Comparison of ENCODE assay signal across 8 cellular contexts in genomic region chr21:46184625-46185555, GRCh38. TPM values are rescaled to one million over a fixed set of nuclear protein-coding genes. Genes with fewer than 3 reads are reported as not detected.
DNase-seq lines count a peak whose midpoint lies in the region; ATAC-seq and TF ChIP-seq lines count a peak whose summit lies in the region.

No MANE protein-coding gene starts in this region.

- H3K9me3 ChIP-seq in ES-I3 (ENCODE audit: control insufficient read depth, insufficient read depth, low read length), result no peaks in the 10 kb centered on the region
- H3K9me3 ChIP-seq in esophagus muscularis mucosa, result no peaks in the 10 kb centered on the region
- no peaks in the 10 kb centered on the region for H3K9me3 ChIP-seq in muscle layer of duodenum (ENCODE audit: control insufficient read depth in 1 of 2, low read length in 2 of 2)

- no peak for TF ChIP-seq POLR2A in esophagus muscularis mucosa (IDR thresholded peaks at IDR 0.05; ENCODE audit: low read depth)

- TF ChIP-seq EP300 in esophagus muscularis mucosa (IDR thresholded peaks at IDR 0.05), result no peak

- H3K4me1 ChIP-seq in ES-I3 (ENCODE audit: insufficient read depth, low read length) (peaks cover 29% of the 10 kb centered on the region), esophagus muscularis mucosa (peaks cover 26 to 55% (median 32%) of the 10 kb centered on the region in 4 donors), muscle layer of duodenum (ENCODE audit: control insufficient read depth in 1 of 2, insufficient read depth in 2 of 2, low read length in 2 of 2) (peaks cover 0 to 3% of the 10 kb centered on the region in 2 donors)

- intact Hi-C loops in esophagus muscularis mucosa (cut with DNase I), result loop anchor here (5.0 kb wide), 2 partner anchors 38 to 42 kb away; partner anchors contain the start of gene LSS

- peaks cover 0 to 20% (median 0%) of the 10 kb centered on the region in 4 donors for H3K27me3 ChIP-seq in esophagus muscularis mucosa
- H3K27me3 ChIP-seq in muscle layer of duodenum (ENCODE audit: low read depth, low read length), result no peaks in the 10 kb centered on the region

- DNase-seq in HT1080 (ENCODE audit: low read depth), result peak; percentile 83
- peak; percentile 98 for DNase-seq in OCI-M2 (lab: John Stamatoyannopoulos, UW; ENCODE audit: unreplicated experiment)
- peak; percentile 80 for DNase-seq in activated T-cell treated with anti-CD3 and anti-CD28 coated beads, Interleukin-2, amount 50 U/mL, for 48 hours
- DNase-seq in esophagus muscularis mucosa (ENCODE audit: extremely low spot score), result peak; percentile 93
- peak; percentile 41 to 44 for DNase-seq in stimulated activated CD8-positive, alpha-beta memory T cell treated with anti-CD3 and anti-CD28 coated beads, Interleukin-4, amount 100 ng/mL, for 4 hours (ENCODE audit: low read depth in 2 of 2, low spot score in 1 of 2)

- H3K36me3 ChIP-seq in ES-I3 (ENCODE audit: insufficient read depth, low read length), result no peaks in the 10 kb centered on the region
- peaks cover 0 to 10% (median 4%) of the 10 kb centered on the region in 4 donors for H3K36me3 ChIP-seq in esophagus muscularis mucosa
- no peaks in the 10 kb centered on the region for H3K36me3 ChIP-seq in muscle layer of duodenum (ENCODE audit: control insufficient read depth in 1 of 2, insufficient read depth in 2 of 2, low read length in 2 of 2)

- H3K9ac ChIP-seq in ES-I3 (ENCODE audit: low read depth, low read length), result peak overlapping the region; percentile 87

- no peak for TF ChIP-seq CTCF in esophagus muscularis mucosa (IDR thresholded peaks at IDR 0.05)

- WGBS in esophagus muscularis mucosa, result 21% methylated on average over 16 of the region's 30 CpGs

- H3K27ac ChIP-seq in esophagus muscularis mucosa (replicated peaks in 1 of 4) (peak overlapping the region; percentile 46 to 91 (median 76)), muscle layer of duodenum (ENCODE audit: low read length) (peak overlapping the region; percentile 77)

- H3K4me3 ChIP-seq in esophagus muscularis mucosa (peak overlapping the region; percentile 39 to 71 (median 60)), muscle layer of duodenum (ENCODE audit: low read depth in 1 of 2, low read length in 2 of 2) (peak overlapping the region; percentile 61 to 74)

- no peak for ATAC-seq in HG03039 (IDR thresholded peaks at IDR 0.05; ENCODE audit: unreplicated experiment)

RNA-seq across cellular contexts. Expression of gene SPATC1L, which starts 0.6 kb away (rescaled TPM):
- 10.9 and 16.4 TPM in 2 replicates for total RNA-seq in HT1080 (2014; rRNA removed; shearing (Covaris generic))
- 20.6 and 23.6 TPM in 2 replicates for polyA plus RNA-seq in HT1080 (2015; cell fraction: cytosol; rRNA removed)
- polyA plus RNA-seq in HT1080 (2015; cell fraction: nucleus; rRNA removed), result 12.6 and 13.9 TPM in 2 replicates
- total RNA-seq in esophagus muscularis mucosa, result 10 to 100 TPM in 1 of 4 donors, 1 to 10 TPM in 3; 1.3 to 22.0 (median 7.0) TPM

RNA-seq across cellular contexts. Expression of gene FTCD, which starts 29.5 kb away (rescaled TPM):
- total RNA-seq in HT1080 (2014; rRNA removed; shearing (Covaris generic)), result 0.13 and 0.69 TPM in 2 replicates
- not detected in 2 replicates for polyA plus RNA-seq in HT1080 (2015; cell fraction: cytosol; rRNA removed)
- polyA plus RNA-seq in HT1080 (2015; cell fraction: nucleus; rRNA removed), result 0.17 TPM in 1 of 2 replicates, not detected in the other
- 1 to 10 TPM in 2 of 4 donors, under 1 TPM in 1, not detected in 1; 0.26 to 2.5 (median 1.2) TPM for total RNA-seq in esophagus muscularis mucosa

RNA-seq across cellular contexts. Expression of gene LSS, which starts 43.7 kb away (rescaled TPM):
- total RNA-seq in HT1080 (2014; rRNA removed; shearing (Covaris generic)), result 74.2 and 85.5 TPM in 2 replicates
- 27.5 and 29.2 TPM in 2 replicates for polyA plus RNA-seq in HT1080 (2015; cell fraction: cytosol; rRNA removed)
- polyA plus RNA-seq in HT1080 (2015; cell fraction: nucleus; rRNA removed), result 71.5 and 75.3 TPM in 2 replicates
- total RNA-seq in esophagus muscularis mucosa, result 10 to 100 TPM; 45.3 to 66.3 (median 53.1) TPM

Comparison
In these comparisons a context has a peak if more than half of its experiments do, and no peak if none do; other contexts are left out.
1. DNase-seq: peak in every context shown above with its lines; median percentile 98 in OCI-M2; 93 in esophagus muscularis mucosa; 83 in HT1080; 80 in activated T-cell treated with anti-CD3 and anti-CD28 coated beads, Interleukin-2, amount 50 U/mL, for 48 hours; 42 in stimulated activated CD8-positive, alpha-beta memory T cell treated with anti-CD3 and anti-CD28 coated beads, Interleukin-4, amount 100 ng/mL, for 4 hours.